21 cellular contexts compared by ENCODE assay signal in genomic region chr10:63468947-63469346, GRCh38.
"Had no signal": no experiment of that assay in that cellular context is flagged by ENCODE, and none has a peak within 500 bp of the region (broad histone marks: within the 10 kb centered on the region; RNA-seq: fewer than 3 reads in every experiment).

No MANE protein-coding gene starts in this region.

- ATAC-seq: left ventricle myocardium superior; lower lobe of right lung; naive thymus-derived CD8-positive, alpha-beta T cell; psoas muscle; right cardiac atrium; stimulated activated memory B cell treated with anti-CD40 and anti-IgM and Interleukin-4, amounts not matched to agents 10 μg/mL and 1 μg/mL and 100 μg/mL, for 72 hours; stimulated activated naive CD8-positive, alpha-beta T cell treated with anti-CD3 and anti-CD28 coated beads, Interleukin-15, Interleukin-2, amounts not matched to agents 100 U/mL and 50 U/mL, for 24 hours had no signal

- H3K9me3 ChIP-seq: lower lobe of right lung, ovary, psoas muscle, sigmoid colon, spleen, testis, tibial artery had no signal

- FAIRE-seq: keratinocyte had no signal

- H3K36me3 ChIP-seq: lower lobe of right lung, ovary, sigmoid colon, spleen, tibial artery had no signal

- H3K4me3 ChIP-seq: dorsolateral prefrontal cortex, lower lobe of right lung, ovary, psoas muscle, sigmoid colon, spleen, testis, tibial artery had no signal

- H3K4me3 Mint-ChIP-seq: naive thymus-derived CD8-positive, alpha-beta T cell; nephron progenitor cell; stimulated activated memory B cell treated with anti-CD40 and anti-IgM and Interleukin-4, amounts not matched to agents 10 μg/mL and 1 μg/mL and 100 μg/mL, for 72 hours; type B pancreatic cell had no signal

- H3K36me3 Mint-ChIP-seq: naive thymus-derived CD8-positive, alpha-beta T cell; stimulated activated memory B cell treated with anti-CD40 and anti-IgM and Interleukin-4, amounts not matched to agents 10 μg/mL and 1 μg/mL and 100 μg/mL, for 72 hours; type B pancreatic cell had no signal

- H3K27me3 Mint-ChIP-seq: naive thymus-derived CD8-positive, alpha-beta T cell; stimulated activated memory B cell treated with anti-CD40 and anti-IgM and Interleukin-4, amounts not matched to agents 10 μg/mL and 1 μg/mL and 100 μg/mL, for 72 hours had no signal

- H3K27ac Mint-ChIP-seq: nephron progenitor cell; stimulated activated memory B cell treated with anti-CD40 and anti-IgM and Interleukin-4, amounts not matched to agents 10 μg/mL and 1 μg/mL and 100 μg/mL, for 72 hours; type B pancreatic cell had no signal

- H3K27me3 ChIP-seq: dorsolateral prefrontal cortex, ovary, sigmoid colon, spleen, testis, tibial artery had no signal

- H3K27ac ChIP-seq: lower lobe of right lung, ovary, psoas muscle, sigmoid colon, spleen, testis, tibial artery had no signal

- DNase-seq: dorsolateral prefrontal cortex; effector CD4-positive, alpha-beta T cell; left ventricle myocardium superior; lower lobe of right lung; naive thymus-derived CD8-positive, alpha-beta T cell; nephron progenitor cell; occipital lobe; ovary; posterior cingulate gyrus; psoas muscle; right cardiac atrium; sigmoid colon; spleen; stimulated activated CD4-positive, alpha-beta T cell treated with anti-CD3 and anti-CD28 coated beads, Interleukin-4, amount 100 ng/mL, for 4 hours; stimulated activated naive CD8-positive, alpha-beta T cell treated with anti-CD3 and anti-CD28 coated beads, Interleukin-15, Interleukin-2, amounts not matched to agents 100 U/mL and 50 U/mL, for 24 hours; substantia nigra; testis; tibial artery had no signal

- H3K9me3 Mint-ChIP-seq: naive thymus-derived CD8-positive, alpha-beta T cell; nephron progenitor cell; stimulated activated memory B cell treated with anti-CD40 and anti-IgM and Interleukin-4, amounts not matched to agents 10 μg/mL and 1 μg/mL and 100 μg/mL, for 72 hours; type B pancreatic cell had no signal
